Comparison of ENCODE assay signal across 2 cellular contexts in genomic region chr3:34013818-34014576, GRCh38.
TF ChIP-seq lines count a peak whose summit lies in the region.

No MANE protein-coding gene starts in this region.

TF ChIP-seq in IMR-90, 13 proteins besides CTCF, POLR2A, EP300 and RAD21 (continued from another document):
- no peak for TF ChIP-seq ELK1 (IDR thresholded peaks at IDR 0.05; ENCODE audit: borderline replicate concordance, low read depth, low read length)
TF ChIP-seq in IMR-90: peak in this region for 0.

TF ChIP-seq in neural cell, 6 proteins besides CTCF, POLR2A, EP300 and RAD21:
- TF ChIP-seq REST (IDR thresholded peaks at IDR 0.05; ENCODE audit: borderline replicate concordance) (no peak), TAF1 (IDR thresholded peaks at IDR 0.05; ENCODE audit: low read depth) (no peak), POLR2AphosphoS5 (IDR thresholded peaks at IDR 0.05) (no peak), EZH2 (IDR thresholded peaks at IDR 0.05; ENCODE audit: borderline replicate concordance, insufficient read depth, low read length, poor library complexity, severe bottlenecking) (no peak), MXI1 (conservative IDR thresholded peaks at IDR 0.05; ENCODE audit: poor library complexity, severe bottlenecking) (no peak), SMC3 (conservative IDR thresholded peaks at IDR 0.05; ENCODE audit: poor library complexity) (no peak)
